Comparison of ENCODE assay signal across 33 cellular contexts in the genomic region with DNA sequence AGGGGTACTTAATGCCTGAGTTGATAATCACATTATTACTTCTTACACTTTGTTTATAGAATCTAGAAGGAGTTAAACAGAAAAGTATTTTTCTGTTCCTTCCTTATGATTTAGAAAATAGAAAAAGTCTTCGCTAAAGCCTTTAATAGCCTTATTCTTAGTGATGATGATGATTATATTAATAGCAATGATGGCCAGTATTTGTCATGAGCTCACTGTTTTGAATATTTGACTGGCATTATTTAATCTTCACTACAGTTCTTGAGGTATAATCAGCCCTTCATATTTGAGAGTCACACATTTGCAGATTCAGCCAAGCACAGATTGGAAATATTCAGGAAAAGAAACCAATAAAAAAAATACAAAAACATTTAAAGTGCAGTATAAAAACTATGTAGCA.
"Had no signal": no experiment of that assay in that cellular context is flagged by ENCODE, and none has a peak within 500 bp of the region (broad histone marks: within the 10 kb centered on the region; RNA-seq: fewer than 3 reads in every experiment).

No MANE protein-coding gene starts in this region.

- H3K9me3 ChIP-seq: gastrocnemius medialis had no signal

- ATAC-seq: activated CD4-positive, alpha-beta T cell treated with anti-CD3 and anti-CD28 coated beads for 36 hours; activated CD8-positive, alpha-beta memory T cell treated with anti-CD3 and anti-CD28 coated beads, Interleukin-2, amount 10 ng/mL, durations not matched to agents 7 days and 5 days; activated CD8-positive, alpha-beta T cell treated with anti-CD3 and anti-CD28 coated beads, Interleukin-2, amount 10 ng/mL, durations not matched to agents 7 days and 5 days; foreskin keratinocyte; gastrocnemius medialis; heart left ventricle had no signal

- H3K36me3 ChIP-seq: brain microvascular endothelial cell, esophagus muscularis mucosa, gastrocnemius medialis, heart left ventricle had no signal

- H3K4me3 ChIP-seq: coronary artery, dorsolateral prefrontal cortex, esophagus muscularis mucosa, gastrocnemius medialis, heart left ventricle had no signal

- H3K9me3 Mint-ChIP-seq: activated naive CD4-positive, alpha-beta T cell treated with anti-CD3 and anti-CD28 coated beads, Interleukin-2, amount 50 U/mL, for 24 hours; central memory CD8-positive, alpha-beta T cell had no signal

- H3K27me3 ChIP-seq: brain microvascular endothelial cell, dorsolateral prefrontal cortex, esophagus muscularis mucosa, foreskin keratinocyte, gastrocnemius medialis, heart left ventricle had no signal

- H3K27me3 Mint-ChIP-seq: activated CD4-positive, alpha-beta memory T cell treated with anti-CD3 and anti-CD28 coated beads for 36 hours; activated CD4-positive, alpha-beta T cell treated with anti-CD3 and anti-CD28 coated beads for 36 hours; activated CD4-positive, alpha-beta T cell treated with anti-CD3 and anti-CD28 coated beads, Interleukin-2, amount 10 ng/mL, durations not matched to agents 24 days and 14 days; activated CD8-positive, alpha-beta memory T cell treated with anti-CD3 and anti-CD28 coated beads, Interleukin-2, amount 10 ng/mL, durations not matched to agents 7 days and 5 days; activated naive CD4-positive, alpha-beta T cell treated with anti-CD3 and anti-CD28 coated beads, Interleukin-2, amount 50 U/mL, for 24 hours; activated naive CD8-positive, alpha-beta T cell treated with anti-CD3 and anti-CD28 coated beads, Interleukin-2, amount 10 ng/mL, durations not matched to agents 7 days and 5 days; central memory CD8-positive, alpha-beta T cell; dendritic cell treated with granulocyte-macrophage colony-stimulating factor and Interleukin-4, amounts not matched to agents 40 ng/mL and 50 ng/mL, for 4 days had no signal

- FAIRE-seq: astrocyte, bronchial epithelial cell had no signal

- H3K27ac Mint-ChIP-seq: activated CD4-positive, alpha-beta memory T cell treated with anti-CD3 and anti-CD28 coated beads for 36 hours; activated CD4-positive, alpha-beta T cell treated with anti-CD3 and anti-CD28 coated beads for 36 hours; activated CD4-positive, alpha-beta T cell treated with anti-CD3 and anti-CD28 coated beads, Interleukin-2, amount 10 ng/mL, durations not matched to agents 24 days and 14 days; activated CD8-positive, alpha-beta memory T cell treated with anti-CD3 and anti-CD28 coated beads, Interleukin-2, amount 10 ng/mL, durations not matched to agents 7 days and 5 days; activated CD8-positive, alpha-beta T cell treated with anti-CD3 and anti-CD28 coated beads, Interleukin-2, amount 10 ng/mL, durations not matched to agents 7 days and 5 days; activated naive CD4-positive, alpha-beta T cell treated with anti-CD3 and anti-CD28 coated beads for 36 hours; activated naive CD4-positive, alpha-beta T cell treated with anti-CD3 and anti-CD28 coated beads, Interleukin-2, amount 50 U/mL, for 24 hours; activated naive CD8-positive, alpha-beta T cell treated with anti-CD3 and anti-CD28 coated beads, Interleukin-2, amount 10 ng/mL, durations not matched to agents 7 days and 5 days; activated T-helper 1 cell treated with anti-CD3 and anti-CD28 coated beads, Interleukin-12 subunit alpha, Interleukin-12 subunit beta, Interleukin-2, Interleukin-4 antibody, amounts not matched to agents 30 ng/mL and 10 ng/mL and 1 ng/mL, durations not matched to agents 14 hours and 24 hours and 36 hours; activated T-helper 2 cell treated with anti-CD3 and anti-CD28 coated beads, Interferon-gamma antibody, Interleukin-2, Interleukin-4, amounts not matched to agents 10 μg/mL and 5 μg/mL and 100 μg/mL, durations not matched to agents 14 hours and 24 hours and 36 hours; dendritic cell treated with granulocyte-macrophage colony-stimulating factor and Interleukin-4, amounts not matched to agents 40 ng/mL and 50 ng/mL, for 4 days had no signal

- DNase-seq: activated CD4-positive, alpha-beta memory T cell treated with anti-CD3 and anti-CD28 coated beads for 36 hours; activated CD4-positive, alpha-beta T cell treated with anti-CD3 and anti-CD28 coated beads for 36 hours; activated CD4-positive, alpha-beta T cell treated with anti-CD3 and anti-CD28 coated beads, Interleukin-2, amount 10 ng/mL, durations not matched to agents 24 days and 14 days; activated CD4-positive, CD25-positive, alpha-beta regulatory T cell; activated CD4-positive, CD25-positive, alpha-beta regulatory T cell treated with anti-CD3 and anti-CD28 coated beads, Interleukin-2, amount 50 U/mL, for 72 hours; activated CD8-positive, alpha-beta memory T cell treated with anti-CD3 and anti-CD28 coated beads, Interleukin-2, amount 10 ng/mL, durations not matched to agents 7 days and 5 days; activated CD8-positive, alpha-beta memory T cell treated with anti-CD3 and anti-CD28 coated beads, Interleukin-2, amount 50 U/mL, for 4 hours; activated CD8-positive, alpha-beta T cell treated with anti-CD3 and anti-CD28 coated beads, Interleukin-2, amount 10 ng/mL, durations not matched to agents 7 days and 5 days; activated effector memory CD4-positive, alpha-beta T cell treated with anti-CD3 and anti-CD28 coated beads, Interleukin-2, amount 50 U/mL, for 16 hours; activated naive CD4-positive, alpha-beta T cell treated with anti-CD3 and anti-CD28 coated beads for 36 hours; activated naive CD8-positive, alpha-beta T cell treated with anti-CD3 and anti-CD28 coated beads, Interleukin-2, amount 10 ng/mL, durations not matched to agents 7 days and 5 days; activated T-cell treated with anti-CD3 and anti-CD28 coated beads, Interleukin-2, amount 50 U/mL, for 1 hour; activated T-cell treated with anti-CD3 and anti-CD28 coated beads, Interleukin-2, amount 50 U/mL, for 48 hours; amniotic stem cell; anterior cingulate cortex; brain microvascular endothelial cell; dorsolateral prefrontal cortex; effector memory CD4-positive, alpha-beta T cell; erythroblast; foreskin keratinocyte; gastrocnemius medialis; glutamatergic neuron; heart left ventricle; T-helper 2 cell had no signal

- H3K4me3 Mint-ChIP-seq: activated CD4-positive, alpha-beta memory T cell treated with anti-CD3 and anti-CD28 coated beads for 36 hours; activated CD4-positive, alpha-beta T cell treated with anti-CD3 and anti-CD28 coated beads for 36 hours; activated CD4-positive, alpha-beta T cell treated with anti-CD3 and anti-CD28 coated beads, Interleukin-2, amount 10 ng/mL, durations not matched to agents 24 days and 14 days; activated CD8-positive, alpha-beta memory T cell treated with anti-CD3 and anti-CD28 coated beads, Interleukin-2, amount 10 ng/mL, durations not matched to agents 7 days and 5 days; activated CD8-positive, alpha-beta T cell treated with anti-CD3 and anti-CD28 coated beads, Interleukin-2, amount 10 ng/mL, durations not matched to agents 7 days and 5 days; activated naive CD4-positive, alpha-beta T cell treated with anti-CD3 and anti-CD28 coated beads for 36 hours; activated naive CD8-positive, alpha-beta T cell treated with anti-CD3 and anti-CD28 coated beads, Interleukin-2, amount 10 ng/mL, durations not matched to agents 7 days and 5 days; activated T-helper 1 cell treated with anti-CD3 and anti-CD28 coated beads, Interleukin-12 subunit alpha, Interleukin-12 subunit beta, Interleukin-2, Interleukin-4 antibody, amounts not matched to agents 30 ng/mL and 10 ng/mL and 1 ng/mL, durations not matched to agents 14 hours and 24 hours and 36 hours; central memory CD8-positive, alpha-beta T cell; dendritic cell treated with granulocyte-macrophage colony-stimulating factor and Interleukin-4, amounts not matched to agents 40 ng/mL and 50 ng/mL, for 4 days had no signal

- H3K27ac ChIP-seq: brain microvascular endothelial cell, coronary artery, dorsolateral prefrontal cortex, esophagus muscularis mucosa, foreskin keratinocyte, gastrocnemius medialis, heart left ventricle had no signal
